ENCODE assay signal across 8 cellular contexts in the genomic region with DNA sequence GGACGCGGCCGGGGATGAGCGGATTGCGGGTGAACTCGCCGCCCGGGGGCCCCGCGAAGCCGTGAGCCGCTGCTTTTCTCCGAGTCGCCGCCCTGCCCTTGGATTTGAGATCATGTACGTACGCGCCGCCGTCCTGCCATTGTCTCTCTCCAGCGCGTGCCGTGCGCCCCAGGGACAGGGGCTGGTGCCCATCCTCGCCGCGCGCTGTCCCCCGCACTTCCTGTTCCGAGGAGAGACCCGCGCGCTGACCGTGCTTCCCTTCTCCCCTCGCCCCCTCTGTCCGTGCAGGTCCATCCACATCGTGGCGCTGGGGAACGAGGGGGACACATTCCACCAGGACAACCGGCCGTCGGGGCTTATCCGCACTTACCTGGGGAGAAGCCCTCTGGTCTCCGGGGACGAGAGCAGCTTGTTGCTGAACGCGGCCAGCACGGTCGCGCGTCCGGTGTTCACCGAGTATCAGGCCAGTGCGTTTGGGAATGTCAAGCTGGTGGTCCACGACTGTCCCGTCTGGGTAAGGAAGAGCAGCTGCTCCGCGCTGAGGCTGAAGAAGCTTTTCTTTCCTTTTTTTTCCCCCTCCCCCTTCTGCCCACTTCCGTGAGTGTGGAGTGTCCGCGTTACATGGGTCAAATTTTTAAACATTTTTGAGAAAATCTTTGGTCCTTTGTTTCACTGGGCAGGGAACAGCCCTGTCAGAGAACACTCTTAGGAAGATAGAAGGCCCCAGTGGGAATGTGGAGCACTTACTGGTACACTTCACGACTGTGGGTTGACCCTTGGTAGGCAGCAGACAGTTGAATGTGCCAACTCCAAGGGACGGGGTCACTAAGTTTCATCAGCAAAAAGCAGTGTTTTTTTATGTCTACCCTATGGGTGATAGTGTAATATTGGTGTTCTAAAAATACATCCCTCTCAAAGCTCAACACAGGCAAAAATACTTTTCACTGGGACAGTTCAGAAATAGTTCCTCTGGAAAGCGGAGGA. TPM values are rescaled to one million over a fixed set of nuclear protein-coding genes. Genes with fewer than 3 reads are reported as not detected.
DNase-seq lines count a peak whose midpoint lies in the region; ATAC-seq, FAIRE-seq and TF ChIP-seq lines count a peak whose summit lies in the region.

No MANE protein-coding gene starts in this region.

- peaks cover 57% of the 10 kb centered on the region for H3K4me1 Mint-ChIP-seq in activated CD4-positive, alpha-beta T cell treated with anti-CD3 and anti-CD28 coated beads for 36 hours
- peaks cover 24% of the 10 kb centered on the region for H3K4me1 Mint-ChIP-seq in endothelial cell (ENCODE audit: unreplicated experiment)

- H3K9me3 Mint-ChIP-seq in activated CD4-positive, alpha-beta T cell treated with anti-CD3 and anti-CD28 coated beads for 36 hours (ENCODE audit: low read depth) = no peaks in the 10 kb centered on the region
- H3K9me3 Mint-ChIP-seq in endothelial cell (ENCODE audit: unreplicated experiment) = no peaks in the 10 kb centered on the region

- DNase-seq in GM10248 (ENCODE audit: extremely low spot score) (peak; percentile 31), LNCaP clone FGC (ENCODE audit: low read depth) (no peak), endothelial cell (ENCODE audit: low spot score) (peak; percentile 37), mucosa of descending colon (peak; percentile 67 to 76 (median 73)), H54 (ENCODE audit: insufficient read length, low spot score) (no peak)
- DNase-seq in activated CD4-positive, alpha-beta T cell treated with anti-CD3 and anti-CD28 coated beads for 36 hours = no peak

- H3K4me3 ChIP-seq in LNCaP clone FGC (ENCODE audit: low read depth, low read length) (peak overlapping the region; percentile 57), mucosa of descending colon (peak overlapping the region; percentile 84)

- H3K4me1 ChIP-seq in mucosa of descending colon (ENCODE audit: low read depth) = peaks cover 27% of the 10 kb centered on the region

- peak; percentile 32 for ATAC-seq in GM21825 (IDR thresholded peaks at IDR 0.05; ENCODE audit: unreplicated experiment)
- peak; percentile 26 for ATAC-seq in activated CD4-positive, alpha-beta T cell treated with anti-CD3 and anti-CD28 coated beads for 36 hours
- ATAC-seq in mucosa of descending colon = peak; percentile 59

- peaks cover 1% of the 10 kb centered on the region for H3K36me3 Mint-ChIP-seq in activated CD4-positive, alpha-beta T cell treated with anti-CD3 and anti-CD28 coated beads for 36 hours (ENCODE audit: low read depth)
- peaks cover 8% of the 10 kb centered on the region for H3K36me3 Mint-ChIP-seq in endothelial cell (ENCODE audit: low read depth, unreplicated experiment)

- H3K36me3 ChIP-seq in mucosa of descending colon (ENCODE audit: low read depth) = no peaks in the 10 kb centered on the region

- peak overlapping the region; percentile 75 for H3K4me3 Mint-ChIP-seq in activated CD4-positive, alpha-beta T cell treated with anti-CD3 and anti-CD28 coated beads for 36 hours
- H3K4me3 Mint-ChIP-seq in endothelial cell (ENCODE audit: unreplicated experiment) = peak overlapping the region; percentile 96

- TF ChIP-seq POLR2A in H54 (IDR thresholded peaks at IDR 0.05; ENCODE audit: low read depth, low read length) = no peak; the same call in 1 of the 2 replicates

- peak overlapping the region; percentile 72 for H3K27ac Mint-ChIP-seq in activated CD4-positive, alpha-beta T cell treated with anti-CD3 and anti-CD28 coated beads for 36 hours
- peak overlapping the region; percentile 77 for H3K27ac Mint-ChIP-seq in endothelial cell (ENCODE audit: unreplicated experiment)

- peaks cover 33% of the 10 kb centered on the region for H3K27me3 Mint-ChIP-seq in activated CD4-positive, alpha-beta T cell treated with anti-CD3 and anti-CD28 coated beads for 36 hours
- H3K27me3 Mint-ChIP-seq in endothelial cell (ENCODE audit: unreplicated experiment) = peaks cover 8% of the 10 kb centered on the region

- no peaks in the 10 kb centered on the region for H3K9me3 ChIP-seq in mucosa of descending colon

- H3K27ac ChIP-seq in temporal lobe (ENCODE audit: low read depth, low read length) = peak overlapping the region; percentile 92

- POLR2A ChIA-PET in GM10248 (lab: Yijun Ruan, JAX) = no interaction called here
- POLR2A ChIA-PET in activated CD4-positive, alpha-beta T cell treated with anti-CD3 and anti-CD28 coated beads for 36 hours (lab: Charles Lee) = interaction anchor here (0.6 to 1.0 kb wide), 2 partner anchors 85 to 177 kb away, joined by 3 read pairs; partner anchors contain the start of genes ARSK and RFESD

- CTCF ChIA-PET in GM10248 (lab: Yijun Ruan, JAX) = interaction anchor here (1.0 to 2.2 kb wide), 6 partner anchors 10 to 68 kb away, joined by 3 to 14 read pairs (median 4); no protein-coding TSS in a partner anchor
- CTCF ChIA-PET in activated CD4-positive, alpha-beta T cell treated with anti-CD3 and anti-CD28 coated beads for 36 hours (lab: Charles Lee) = interaction anchor here (0.5 to 2.5 kb wide), 8 partner anchors 8 to 133 kb away, joined by 3 to 10 read pairs (median 6); no protein-coding TSS in a partner anchor

- FAIRE-seq in H54 (lab: Jason Lieb, UNC) = no peak

- intact Hi-C loops in activated CD4-positive, alpha-beta T cell treated with anti-CD3 and anti-CD28 coated beads for 36 hours (cut with DNase I, micrococcal nuclease) = loop anchor here (1.0 to 2.0 kb wide), 2 partner anchors 29 to 88 kb away; no protein-coding TSS in a partner anchor
- intact Hi-C loops in mucosa of descending colon (cut with DNase I, micrococcal nuclease) = loop anchor here (5.0 to 10.0 kb wide), 2 partner anchors 67 to 85 kb away; partner anchors contain the start of gene RFESD (in 1 of the 2)

- TF ChIP-seq CTCF in GM10248 (IDR thresholded peaks at IDR 0.05; ENCODE audit: control extremely low read depth, extremely low read depth, low read depth, missing control alignments) (no peak), LNCaP clone FGC (IDR thresholded peaks at IDR 0.05; ENCODE audit: control insufficient read depth, extremely low read depth, insufficient read depth) (no peak), endothelial cell (IDR thresholded peaks at IDR 0.05; ENCODE audit: unreplicated experiment) (no peak), mucosa of descending colon (IDR thresholded peaks at IDR 0.05) (no peak)

RNA-seq across cellular contexts. Expression of gene RHOBTB3, which starts 0.7 kb away (rescaled TPM):
- 1 to 10 TPM; 3.3 to 3.5 TPM for total RNA-seq in activated CD4-positive, alpha-beta T cell treated with anti-CD3 and anti-CD28 coated beads for 36 hours
- total RNA-seq in endothelial cell (ENCODE audit: unreplicated experiment) (22.8 TPM), mucosa of descending colon (10 to 100 TPM; 56.5 to 85.2 (median 60.4) TPM), temporal lobe (135 TPM)

RNA-seq across cellular contexts. Expression of gene SPATA9, which starts 49.1 kb away (rescaled TPM):
- total RNA-seq in activated CD4-positive, alpha-beta T cell treated with anti-CD3 and anti-CD28 coated beads for 36 hours = not detected
- 0.33 TPM for total RNA-seq in endothelial cell (ENCODE audit: unreplicated experiment)
- total RNA-seq in mucosa of descending colon = 1 to 10 TPM in 1 of 3 donors, under 1 TPM in 2; 0.38 to 1.2 (median 0.39) TPM
- 0.98 TPM for total RNA-seq in temporal lobe

Comparison
In these comparisons a context has a peak if more than half of its experiments do, and no peak if none do; other contexts are left out.
1. DNase-seq: peak in GM10248 (single experiment), endothelial cell (single experiment) and mucosa of descending colon (3 of 3); none in LNCaP clone FGC (single experiment), activated CD4-positive, alpha-beta T cell treated with anti-CD3 and anti-CD28 coated beads for 36 hours (single experiment) and H54 (single experiment).
2. Peak in every context shown above with its lines, with median percentiles within 50 percentile points of each other: ATAC-seq.